ENCODE assay signal across 26 cellular contexts in the genomic region with DNA sequence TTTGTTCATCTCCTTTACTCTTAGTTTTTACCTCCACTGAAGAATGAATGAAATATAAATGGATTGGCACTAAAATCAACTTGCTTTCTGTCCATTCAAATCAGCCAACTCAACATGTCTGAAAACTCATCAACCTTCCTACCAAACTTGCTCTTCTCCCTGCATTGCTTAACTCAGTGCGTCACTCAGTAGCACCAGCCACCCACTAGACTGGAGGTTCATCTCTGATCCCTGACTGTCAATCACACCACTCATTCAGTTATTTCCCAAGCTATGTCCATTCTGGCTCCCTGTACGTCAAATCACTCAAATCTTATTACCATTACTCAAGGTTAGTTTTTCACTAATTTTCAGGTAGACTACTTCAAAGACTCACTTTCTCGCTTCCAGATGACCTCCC.
"Had no signal": no experiment of that assay in that cellular context is flagged by ENCODE, and none has a peak within 500 bp of the region (broad histone marks: within the 10 kb centered on the region; RNA-seq: fewer than 3 reads in every experiment).

No MANE protein-coding gene starts in this region.

- H3K4me3 ChIP-seq: coronary artery, gastroesophageal sphincter, heart left ventricle, hepatocyte, lung, mucosa of descending colon, pancreas, smooth muscle cell, stomach, thyroid gland had no signal

- H3K27ac Mint-ChIP-seq: effector memory CD8-positive, alpha-beta T cell; memory B cell; natural killer cell treated with Interleukin-12 subunit alpha and Interleukin-12 subunit beta and Interleukin-15 and Interleukin-18, amount 100 ng/mL, for 72 hours had no signal

- DNase-seq: effector memory CD8-positive, alpha-beta T cell; foreskin fibroblast; heart left ventricle; kidney; mucosa of descending colon; naive B cell; pancreas; retina; stimulated activated CD4-positive, alpha-beta T cell treated with anti-CD3 and anti-CD28 coated beads, Interleukin-12 subunit alpha, Interleukin-12 subunit beta, amount 100 ng/mL, for 4 hours; stimulated activated CD4-positive, alpha-beta T cell treated with anti-CD3 and anti-CD28 coated beads, Interleukin-1b, Interleukin-23, amount 100 ng/mL, for 48 hours; stimulated activated CD4-positive, alpha-beta T cell treated with anti-CD3 and anti-CD28 coated beads, Interleukin-4, amount 100 ng/mL, for 1 hour; stimulated activated CD8-positive, alpha-beta memory T cell treated with anti-CD3 and anti-CD28 coated beads, Interleukin-4, amount 100 ng/mL, for 48 hours; stimulated activated naive CD4-positive, alpha-beta T cell; stomach; thyroid gland had no signal

- ATAC-seq: effector memory CD8-positive, alpha-beta T cell; gastroesophageal sphincter; heart left ventricle; left lobe of liver; mucosa of descending colon; natural killer cell treated with Interleukin-12 subunit alpha and Interleukin-12 subunit beta and Interleukin-15 and Interleukin-18, amount 100 ng/mL, for 72 hours; pancreas; sciatic nerve had no signal

- H3K36me3 Mint-ChIP-seq: memory B cell; naive B cell; natural killer cell treated with Interleukin-12 subunit alpha and Interleukin-12 subunit beta and Interleukin-15 and Interleukin-18, amount 100 ng/mL, for 72 hours had no signal

- H3K27ac ChIP-seq: coronary artery, gastroesophageal sphincter, hepatocyte, neutrophil, pancreas, stomach, thyroid gland had no signal

- H3K4me1 ChIP-seq: gastroesophageal sphincter, pancreas, stomach, thyroid gland had no signal

- H3K27me3 ChIP-seq: gastroesophageal sphincter, heart left ventricle, hepatocyte, neutrophil, pancreas, stomach, thyroid gland had no signal

- H3K4me1 Mint-ChIP-seq: memory B cell, naive B cell, neural crest cell had no signal

- H3K4me3 Mint-ChIP-seq: effector memory CD8-positive, alpha-beta T cell; memory B cell; naive B cell; natural killer cell treated with Interleukin-12 subunit alpha and Interleukin-12 subunit beta and Interleukin-15 and Interleukin-18, amount 100 ng/mL, for 72 hours; neural crest cell had no signal

- H3K9me3 Mint-ChIP-seq: natural killer cell treated with Interleukin-12 subunit alpha and Interleukin-12 subunit beta and Interleukin-15 and Interleukin-18, amount 100 ng/mL, for 72 hours had no signal
